17 cellular contexts compared by ENCODE assay signal in the genomic region with DNA sequence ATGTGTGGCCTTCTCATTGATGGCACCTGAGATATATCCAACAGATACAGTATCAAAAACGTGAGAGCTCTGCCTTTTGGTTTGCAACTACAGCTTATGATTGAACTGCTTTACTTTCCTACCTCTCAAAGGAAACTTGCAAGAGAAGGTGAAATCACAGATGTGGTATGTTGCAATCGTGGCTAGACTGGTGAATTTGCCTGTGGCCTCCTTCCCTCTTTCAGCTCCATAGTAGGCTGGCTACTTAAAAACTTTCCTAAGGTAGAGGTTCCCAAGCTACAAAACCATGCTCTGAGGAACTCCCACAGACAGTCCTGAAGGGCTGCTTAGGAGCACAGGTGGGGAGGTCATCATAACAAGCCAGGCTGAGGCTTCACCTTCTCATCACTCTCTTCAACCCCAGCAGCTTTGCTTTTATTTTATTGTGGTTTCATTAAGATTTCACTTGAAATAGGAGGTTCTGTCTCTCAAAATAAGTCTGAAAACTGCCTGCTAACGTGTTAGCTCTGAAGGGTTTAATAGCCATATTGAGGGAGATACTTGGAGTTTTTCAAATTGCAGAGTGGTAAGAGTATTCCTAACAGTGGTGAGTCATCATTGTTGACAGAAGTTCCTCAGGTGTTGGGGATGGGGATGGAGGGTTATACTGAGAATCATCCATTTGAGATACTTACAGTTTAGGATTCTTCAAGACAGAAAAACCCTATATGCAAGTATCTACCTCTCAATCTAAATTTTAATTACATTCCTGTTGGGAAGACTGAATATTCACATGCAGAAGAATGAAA.
DNase-seq lines count a peak whose midpoint lies in the region; ATAC-seq and TF ChIP-seq lines count a peak whose summit lies in the region.
"Had no signal": no experiment of that assay in that cellular context is flagged by ENCODE, and none has a peak within 500 bp of the region (broad histone marks: within the 10 kb centered on the region; RNA-seq: fewer than 3 reads in every experiment).

No MANE protein-coding gene starts in this region.

- CTCF ChIA-PET in HEK293 (lab: Yijun Ruan, JAX): interaction anchor here (0.8 kb wide), 1 partner anchor 26 kb away, joined by 4 read pairs; no protein-coding TSS in a partner anchor
- CTCF ChIA-PET in PC-3 (lab: Charles Lee): no interaction called here
- CTCF ChIA-PET in activated CD8-positive, alpha-beta memory T cell treated with anti-CD3 and anti-CD28 coated beads, Interleukin-2, amount 10 ng/mL, durations not matched to agents 7 days and 5 days (lab: Charles Lee): no interaction called here

- ATAC-seq in PC-3 (peak; percentile 75), HG03521 (IDR thresholded peaks at IDR 0.05; ENCODE audit: unreplicated experiment) (no peak)
- ATAC-seq in activated CD8-positive, alpha-beta memory T cell treated with anti-CD3 and anti-CD28 coated beads, Interleukin-2, amount 10 ng/mL, durations not matched to agents 7 days and 5 days: no peak
- ATAC-seq: activated T-helper 17 cell treated with anti-CD3 and anti-CD28 coated beads, Interleukin-2, amount 50 U/mL, for 72 hours; HCT116; heart left ventricle; WTC11 had no signal

- peak; percentile 46 for DNase-seq in PC-3
- peak; percentile 46 for DNase-seq in endodermal cell
- peak; percentile 84 for DNase-seq in mesendoderm
- no peak for DNase-seq in activated naive CD8-positive, alpha-beta T cell treated with anti-CD3 and anti-CD28 coated beads for 36 hours
- DNase-seq in activated CD8-positive, alpha-beta memory T cell treated with anti-CD3 and anti-CD28 coated beads, Interleukin-2, amount 10 ng/mL, durations not matched to agents 7 days and 5 days: no peak
- DNase-seq in activated CD4-positive, alpha-beta T cell treated with anti-CD3 and anti-CD28 coated beads, Interleukin-2, amount 10 ng/mL, durations not matched to agents 24 days and 14 days: no peak
- DNase-seq: activated CD8-positive, alpha-beta memory T cell treated with anti-CD3 and anti-CD28 coated beads for 24 hours; esophagus squamous epithelium; heart left ventricle; NCI-H187 treated with DMSO at 0.1 percent for 48 hours had no signal

- H3K4me1 ChIP-seq in HEK293 (ENCODE audit: control insufficient read depth, insufficient read depth, low read length): no peaks in the 10 kb centered on the region
- peaks cover 7% of the 10 kb centered on the region; the same call in 1 of the 2 replicates for H3K4me1 ChIP-seq in PC-3 (ENCODE audit: insufficient read depth, low read length)
- H3K4me1 ChIP-seq in endodermal cell (ENCODE audit: control insufficient read depth, insufficient read depth, low read length): no peaks in the 10 kb centered on the region
- no peaks in the 10 kb centered on the region for H3K4me1 ChIP-seq in mesendoderm (ENCODE audit: control insufficient read depth, low read depth, low read length)
- H3K4me1 ChIP-seq: esophagus squamous epithelium had no signal

- BruUV-seq in PC-3 (replicated peaks; lab: Mats Ljungman, UMichigan): no TSS peak

- H3K27ac Mint-ChIP-seq in endodermal cell: peak overlapping the region; percentile 72
- H3K27ac Mint-ChIP-seq in activated naive CD8-positive, alpha-beta T cell treated with anti-CD3 and anti-CD28 coated beads for 36 hours: no peak overlapping the region
- no peak overlapping the region for H3K27ac Mint-ChIP-seq in activated CD8-positive, alpha-beta memory T cell treated with anti-CD3 and anti-CD28 coated beads, Interleukin-2, amount 10 ng/mL, durations not matched to agents 7 days and 5 days
- H3K27ac Mint-ChIP-seq in activated CD4-positive, alpha-beta T cell treated with anti-CD3 and anti-CD28 coated beads, Interleukin-2, amount 10 ng/mL, durations not matched to agents 24 days and 14 days: no peak overlapping the region
- H3K27ac Mint-ChIP-seq: activated T-helper 17 cell treated with anti-CD3 and anti-CD28 coated beads, Interleukin-2, amount 50 U/mL, for 72 hours; T-helper 1 cell treated with Interleukin-12 subunit alpha and Interleukin-12 subunit beta and Interleukin-4 antibody, amounts not matched to agents 30 μg/mL and 1 μg/mL, for 36 hours; WTC11 had no signal

- H3K4me1 Mint-ChIP-seq in endodermal cell: peaks cover 10% of the 10 kb centered on the region
- H3K4me1 Mint-ChIP-seq in activated naive CD8-positive, alpha-beta T cell treated with anti-CD3 and anti-CD28 coated beads for 36 hours: no peaks in the 10 kb centered on the region
- H3K4me1 Mint-ChIP-seq in activated CD8-positive, alpha-beta memory T cell treated with anti-CD3 and anti-CD28 coated beads, Interleukin-2, amount 10 ng/mL, durations not matched to agents 7 days and 5 days: peaks cover 5% of the 10 kb centered on the region
- H3K4me1 Mint-ChIP-seq in activated CD4-positive, alpha-beta T cell treated with anti-CD3 and anti-CD28 coated beads, Interleukin-2, amount 10 ng/mL, durations not matched to agents 24 days and 14 days: peaks cover 4% of the 10 kb centered on the region
- H3K4me1 Mint-ChIP-seq: activated T-helper 17 cell treated with anti-CD3 and anti-CD28 coated beads, Interleukin-2, amount 50 U/mL, for 72 hours had no signal

- H3K4me3 Mint-ChIP-seq in endodermal cell: no peak overlapping the region
- no peak overlapping the region for H3K4me3 Mint-ChIP-seq in activated naive CD8-positive, alpha-beta T cell treated with anti-CD3 and anti-CD28 coated beads for 36 hours
- no peak overlapping the region for H3K4me3 Mint-ChIP-seq in activated CD8-positive, alpha-beta memory T cell treated with anti-CD3 and anti-CD28 coated beads, Interleukin-2, amount 10 ng/mL, durations not matched to agents 7 days and 5 days
- no peak overlapping the region for H3K4me3 Mint-ChIP-seq in activated CD4-positive, alpha-beta T cell treated with anti-CD3 and anti-CD28 coated beads, Interleukin-2, amount 10 ng/mL, durations not matched to agents 24 days and 14 days
- H3K4me3 Mint-ChIP-seq: activated T-helper 17 cell treated with anti-CD3 and anti-CD28 coated beads, Interleukin-2, amount 50 U/mL, for 72 hours; T-helper 1 cell treated with Interleukin-12 subunit alpha and Interleukin-12 subunit beta and Interleukin-4 antibody, amounts not matched to agents 30 μg/mL and 1 μg/mL, for 36 hours; WTC11 had no signal

- no peaks in the 10 kb centered on the region for H3K79me1 ChIP-seq in mesendoderm (ENCODE audit: low read length)

- H2AK5ac ChIP-seq in mesendoderm (ENCODE audit: low read length): no peak overlapping the region

- H3K4me2 ChIP-seq in PC-3 (ENCODE audit: low read length) (no peak overlapping the region), mesendoderm (ENCODE audit: low read length) (no peak overlapping the region)
- H3K4me2 ChIP-seq: BLaER1 had no signal

- no peak overlapping the region for H3K4me3 ChIP-seq in HEK293 (ENCODE audit: low read depth, low read length)
- H3K4me3 ChIP-seq in PC-3 (ENCODE audit: low read length): no peak overlapping the region
- H3K4me3 ChIP-seq in endodermal cell (ENCODE audit: low read length): no peak overlapping the region
- no peak overlapping the region for H3K4me3 ChIP-seq in mesendoderm (ENCODE audit: low read length)
- H3K4me3 ChIP-seq: BLaER1, esophagus squamous epithelium, heart left ventricle had no signal

- H2BK15ac ChIP-seq in mesendoderm (replicated peaks; ENCODE audit: low read depth): no peak overlapping the region

- H3K4ac ChIP-seq in mesendoderm (ENCODE audit: low read depth, low read length): no peak overlapping the region

- H2AFZ ChIP-seq in PC-3 (ENCODE audit: low read length): no peak overlapping the region

- no peak for TF ChIP-seq CTCF in HEK293 (tag by site-specific recombination; IDR thresholded peaks at IDR 0.05)
- TF ChIP-seq CTCF in PC-3 (conservative IDR thresholded peaks at IDR 0.05; ENCODE audit: low read depth, low read length): no peak
- TF ChIP-seq CTCF in endodermal cell (conservative IDR thresholded peaks at IDR 0.05): no peak

- peaks cover 44% of the 10 kb centered on the region for H3K36me3 Mint-ChIP-seq in endodermal cell (ENCODE audit: low read depth)
- no peaks in the 10 kb centered on the region for H3K36me3 Mint-ChIP-seq in activated naive CD8-positive, alpha-beta T cell treated with anti-CD3 and anti-CD28 coated beads for 36 hours
- no peaks in the 10 kb centered on the region for H3K36me3 Mint-ChIP-seq in activated CD8-positive, alpha-beta memory T cell treated with anti-CD3 and anti-CD28 coated beads, Interleukin-2, amount 10 ng/mL, durations not matched to agents 7 days and 5 days
- H3K36me3 Mint-ChIP-seq in activated CD4-positive, alpha-beta T cell treated with anti-CD3 and anti-CD28 coated beads, Interleukin-2, amount 10 ng/mL, durations not matched to agents 24 days and 14 days (ENCODE audit: low read depth): no peaks in the 10 kb centered on the region
- H3K36me3 Mint-ChIP-seq: WTC11 had no signal

- no peaks in the 10 kb centered on the region for H3K9me2 ChIP-seq in PC-3 (replicated peaks; ENCODE audit: low read length)

- no peaks in the 10 kb centered on the region for H4K20me1 ChIP-seq in PC-3 (ENCODE audit: low read length)
- H4K20me1 ChIP-seq: BLaER1 had no signal

- 84 to 94% methylated on average over 3 of the region's 3 CpGs for WGBS in endodermal cell (ENCODE audit: insufficient coverage in 1 of 2, insufficient read length in 1 of 2), 2 experiments
- WGBS in mesendoderm (ENCODE audit: extremely low coverage, insufficient coverage, low lambda C conversion rate): no CpG with 5 or more reads among the region's 3 CpGs

- H3K9me3 ChIP-seq in HEK293 (ENCODE audit: control insufficient read depth, insufficient read depth, low read depth, low read length) (no peaks in the 10 kb centered on the region), PC-3 (ENCODE audit: low read length) (no peaks in the 10 kb centered on the region), endodermal cell (ENCODE audit: control insufficient read depth, low read length) (no peaks in the 10 kb centered on the region)
- H3K9me3 ChIP-seq: BLaER1, esophagus squamous epithelium, heart left ventricle had no signal

- H2BK120ac ChIP-seq in mesendoderm (ENCODE audit: low read depth, low read length): peak overlapping the region; percentile 4

- no peaks in the 10 kb centered on the region for H3K9me3 Mint-ChIP-seq in endodermal cell
- no peaks in the 10 kb centered on the region for H3K9me3 Mint-ChIP-seq in activated naive CD8-positive, alpha-beta T cell treated with anti-CD3 and anti-CD28 coated beads for 36 hours
- no peaks in the 10 kb centered on the region for H3K9me3 Mint-ChIP-seq in activated CD8-positive, alpha-beta memory T cell treated with anti-CD3 and anti-CD28 coated beads, Interleukin-2, amount 10 ng/mL, durations not matched to agents 7 days and 5 days (ENCODE audit: low read depth)
- no peaks in the 10 kb centered on the region for H3K9me3 Mint-ChIP-seq in activated CD4-positive, alpha-beta T cell treated with anti-CD3 and anti-CD28 coated beads, Interleukin-2, amount 10 ng/mL, durations not matched to agents 24 days and 14 days
- H3K9me3 Mint-ChIP-seq: activated T-helper 17 cell treated with anti-CD3 and anti-CD28 coated beads, Interleukin-2, amount 50 U/mL, for 72 hours; T-helper 1 cell treated with Interleukin-12 subunit alpha and Interleukin-12 subunit beta and Interleukin-4 antibody, amounts not matched to agents 30 μg/mL and 1 μg/mL, for 36 hours; WTC11 had no signal

- H3K18ac ChIP-seq in mesendoderm (ENCODE audit: low read length): no peak overlapping the region

- peak overlapping the region; percentile 56 for H4K8ac ChIP-seq in mesendoderm (ENCODE audit: low read depth, low read length)

- H3K9ac ChIP-seq in PC-3 (ENCODE audit: low read length) (no peak overlapping the region), endodermal cell (ENCODE audit: extremely low read depth, low read length, poor library complexity, severe bottlenecking) (no peak overlapping the region), mesendoderm (ENCODE audit: low read length) (no peak overlapping the region)
- H3K9ac ChIP-seq: BLaER1 had no signal

- H3K56ac ChIP-seq in mesendoderm (ENCODE audit: low read length): no peak overlapping the region

- POLR2A ChIA-PET in HEK293 (lab: Yijun Ruan, JAX) (no interaction called here), PC-3 (lab: Charles Lee; ENCODE audit: unreplicated experiment) (no interaction called here)

- peak overlapping the region; percentile 74 for H3K23ac ChIP-seq in mesendoderm (ENCODE audit: low read length)

- H3F3A ChIP-seq in PC-3 (ENCODE audit: low read length, unreplicated experiment): no peaks in the 10 kb centered on the region

- H2BK5ac ChIP-seq in mesendoderm (ENCODE audit: low read length): no peak overlapping the region

- peaks cover 5 to 73% of the 10 kb centered on the region in 2 experiments; a peak in 2 of 3 replicates for H3K36me3 ChIP-seq in HEK293 (ENCODE audit: control insufficient read depth in 2 of 2, insufficient read depth in 1 of 2, low read length in 2 of 2)
- H3K36me3 ChIP-seq in PC-3 (ENCODE audit: low read depth, low read length): no peaks in the 10 kb centered on the region
- peaks cover 85% of the 10 kb centered on the region for H3K36me3 ChIP-seq in endodermal cell (ENCODE audit: control insufficient read depth, insufficient read depth, low read length)
- peaks cover 9% of the 10 kb centered on the region for H3K36me3 ChIP-seq in mesendoderm (ENCODE audit: control insufficient read depth, insufficient read depth, low read length)
- H3K36me3 ChIP-seq: BLaER1 had no signal

- H3K27me3 ChIP-seq in PC-3 (ENCODE audit: low read length): no peaks in the 10 kb centered on the region
- no peaks in the 10 kb centered on the region for H3K27me3 ChIP-seq in endodermal cell (ENCODE audit: control insufficient read depth, insufficient read depth, low read length, poor library complexity, severe bottlenecking)
- no peaks in the 10 kb centered on the region for H3K27me3 ChIP-seq in mesendoderm (ENCODE audit: insufficient read depth, low read length, poor library complexity)
- H3K27me3 ChIP-seq: BLaER1, esophagus squamous epithelium, heart left ventricle had no signal

- intact Hi-C loops in PC-3 (cut with micrococcal nuclease): no loop called here
- intact Hi-C loops in activated CD4-positive, alpha-beta T cell treated with anti-CD3 and anti-CD28 coated beads, Interleukin-2, amount 10 ng/mL, durations not matched to agents 24 days and 14 days (cut with micrococcal nuclease): no loop called here

- H3K27ac ChIP-seq in HEK293 (ENCODE audit: extremely low read depth, low read depth, low read length) (no peak overlapping the region), PC-3 (ENCODE audit: low read length) (no peak overlapping the region), endodermal cell (ENCODE audit: low read depth, low read length) (no peak overlapping the region), mesendoderm (ENCODE audit: low read depth, low read length) (peak overlapping the region; percentile 43)
- H3K27ac ChIP-seq: BLaER1, esophagus squamous epithelium, heart left ventricle had no signal

- H4K5ac ChIP-seq in mesendoderm (ENCODE audit: low read length): no peak overlapping the region

- H3K79me2 ChIP-seq in PC-3 (ENCODE audit: low read length) (no peaks in the 10 kb centered on the region), mesendoderm (ENCODE audit: control insufficient read depth, insufficient read depth, low read length) (no peaks in the 10 kb centered on the region)

- no peaks in the 10 kb centered on the region for H3K27me3 Mint-ChIP-seq in endodermal cell (ENCODE audit: insufficient read depth)
- H3K27me3 Mint-ChIP-seq in activated naive CD8-positive, alpha-beta T cell treated with anti-CD3 and anti-CD28 coated beads for 36 hours: peaks cover 3% of the 10 kb centered on the region
- peaks cover 21% of the 10 kb centered on the region for H3K27me3 Mint-ChIP-seq in activated CD8-positive, alpha-beta memory T cell treated with anti-CD3 and anti-CD28 coated beads, Interleukin-2, amount 10 ng/mL, durations not matched to agents 7 days and 5 days
- peaks cover 4% of the 10 kb centered on the region for H3K27me3 Mint-ChIP-seq in activated CD4-positive, alpha-beta T cell treated with anti-CD3 and anti-CD28 coated beads, Interleukin-2, amount 10 ng/mL, durations not matched to agents 24 days and 14 days

Comparison
In these comparisons a context has a peak if more than half of its experiments do, and no peak if none do; other contexts are left out.
1. DNase-seq: peak in PC-3 (single experiment), endodermal cell (single experiment) and mesendoderm (single experiment); none in activated naive CD8-positive, alpha-beta T cell treated with anti-CD3 and anti-CD28 coated beads for 36 hours (single experiment), activated CD8-positive, alpha-beta memory T cell treated with anti-CD3 and anti-CD28 coated beads, Interleukin-2, amount 10 ng/mL, durations not matched to agents 7 days and 5 days (single experiment) and activated CD4-positive, alpha-beta T cell treated with anti-CD3 and anti-CD28 coated beads, Interleukin-2, amount 10 ng/mL, durations not matched to agents 24 days and 14 days (single experiment).